In the genomic region with DNA sequence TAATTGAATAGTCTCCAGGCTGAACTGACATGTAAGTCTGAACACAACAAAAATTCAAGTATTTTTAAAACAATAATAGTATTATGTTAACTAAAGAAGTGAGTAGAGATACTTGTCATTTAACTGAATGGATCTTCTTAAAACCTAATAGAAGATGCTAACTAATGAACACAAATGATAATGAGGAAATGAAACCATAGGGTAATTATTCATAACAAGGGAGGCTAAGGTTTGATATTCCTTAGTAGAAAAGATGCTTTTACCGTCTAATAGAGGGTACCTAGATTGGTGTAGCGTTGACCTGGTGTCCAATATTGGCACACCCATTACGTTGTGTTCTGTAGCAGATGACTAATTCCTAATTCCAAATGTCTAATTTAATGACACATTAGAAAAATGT, we compare ENCODE assay signal across 25 cellular contexts.
"Had no signal": no experiment of that assay in that cellular context is flagged by ENCODE, and none has a peak within 500 bp of the region (broad histone marks: within the 10 kb centered on the region; RNA-seq: fewer than 3 reads in every experiment).

No MANE protein-coding gene starts in this region.

- H3K27ac Mint-ChIP-seq: endodermal cell; natural killer cell treated with Interleukin-12 subunit alpha and Interleukin-12 subunit beta and Interleukin-15 and Interleukin-18, amount 100 ng/mL, for 72 hours; stimulated activated memory B cell treated with anti-CD40 and anti-IgM and Interleukin-4, amounts not matched to agents 10 μg/mL and 1 μg/mL and 100 μg/mL, for 72 hours; stimulated activated naive CD8-positive, alpha-beta T cell treated with anti-CD3 and anti-CD28 coated beads, Interleukin-15, Interleukin-2, amounts not matched to agents 100 ng/mL and 50 ng/mL, for 24 hours had no signal

- H3K27ac ChIP-seq: colonic mucosa, gastrocnemius medialis, left ventricle myocardium inferior, lower lobe of right lung, pancreas, prostate gland, right lobe of liver, testis, upper lobe of right lung, vagina had no signal

- H3K27me3 Mint-ChIP-seq: natural killer cell treated with Interleukin-12 subunit alpha and Interleukin-12 subunit beta and Interleukin-15 and Interleukin-18, amount 100 ng/mL, for 72 hours; stimulated activated memory B cell treated with anti-CD40 and anti-IgM and Interleukin-4, amounts not matched to agents 10 μg/mL and 1 μg/mL and 100 μg/mL, for 72 hours; stimulated activated naive CD8-positive, alpha-beta T cell treated with anti-CD3 and anti-CD28 coated beads, Interleukin-15, Interleukin-2, amounts not matched to agents 100 ng/mL and 50 ng/mL, for 24 hours had no signal

- H3K9me3 Mint-ChIP-seq: endodermal cell; natural killer cell treated with Interleukin-12 subunit alpha and Interleukin-12 subunit beta and Interleukin-15 and Interleukin-18, amount 100 ng/mL, for 72 hours; stimulated activated memory B cell treated with anti-CD40 and anti-IgM and Interleukin-4, amounts not matched to agents 10 μg/mL and 1 μg/mL and 100 μg/mL, for 72 hours; stimulated activated naive CD8-positive, alpha-beta T cell treated with anti-CD3 and anti-CD28 coated beads, Interleukin-15, Interleukin-2, amounts not matched to agents 100 ng/mL and 50 ng/mL, for 24 hours had no signal

- H3K36me3 Mint-ChIP-seq: natural killer cell treated with Interleukin-12 subunit alpha and Interleukin-12 subunit beta and Interleukin-15 and Interleukin-18, amount 100 ng/mL, for 72 hours; stimulated activated memory B cell treated with anti-CD40 and anti-IgM and Interleukin-4, amounts not matched to agents 10 μg/mL and 1 μg/mL and 100 μg/mL, for 72 hours had no signal

- H3K36me3 ChIP-seq: colonic mucosa, gastrocnemius medialis, heart right ventricle, left ventricle myocardium inferior, lower lobe of right lung, pancreas, prostate gland, right lobe of liver, spleen, tibial nerve, upper lobe of right lung, vagina had no signal

- DNase-seq: colonic mucosa; dermis blood vessel endothelial cell; endodermal cell; gastrocnemius medialis; heart right ventricle; islet precursor cell; left ventricle myocardium inferior; lower lobe of right lung; mesenchymal stem cell; midbrain; occipital lobe; pancreas; right lobe of liver; spleen; stimulated activated CD4-positive, alpha-beta T cell treated with anti-CD3 and anti-CD28 coated beads, Interleukin-15, amount 100 ng/mL, for 24 hours; stimulated activated CD4-positive, alpha-beta T cell treated with anti-CD3 and anti-CD28 coated beads, Interleukin-1b, Interleukin-23, amount 100 ng/mL, for 48 hours; stimulated activated CD4-positive, alpha-beta T cell treated with anti-CD3 and anti-CD28 coated beads, Interleukin-4, amount 100 ng/mL, for 24 hours; testis; upper lobe of right lung had no signal

- ATAC-seq: gastrocnemius medialis; heart right ventricle; lower lobe of right lung; natural killer cell treated with Interleukin-12 subunit alpha and Interleukin-12 subunit beta and Interleukin-15 and Interleukin-18, amount 100 ng/mL, for 72 hours; pancreas; right lobe of liver; stimulated activated memory B cell treated with anti-CD40 and anti-IgM and Interleukin-4, amounts not matched to agents 10 μg/mL and 1 μg/mL and 100 μg/mL, for 72 hours; upper lobe of right lung had no signal

- H3K4me3 Mint-ChIP-seq: endodermal cell; natural killer cell treated with Interleukin-12 subunit alpha and Interleukin-12 subunit beta and Interleukin-15 and Interleukin-18, amount 100 ng/mL, for 72 hours; stimulated activated memory B cell treated with anti-CD40 and anti-IgM and Interleukin-4, amounts not matched to agents 10 μg/mL and 1 μg/mL and 100 μg/mL, for 72 hours; stimulated activated naive CD8-positive, alpha-beta T cell treated with anti-CD3 and anti-CD28 coated beads, Interleukin-15, Interleukin-2, amounts not matched to agents 100 ng/mL and 50 ng/mL, for 24 hours had no signal

- H3K4me3 ChIP-seq: colonic mucosa, gastrocnemius medialis, heart right ventricle, left ventricle myocardium inferior, lower lobe of right lung, pancreas, prostate gland, right lobe of liver, spleen, testis, tibial nerve, upper lobe of right lung, vagina had no signal

- H3K9me3 ChIP-seq: colonic mucosa, gastrocnemius medialis, heart right ventricle, left ventricle myocardium inferior, lower lobe of right lung, pancreas, prostate gland, right lobe of liver, spleen, testis, tibial nerve, upper lobe of right lung, vagina had no signal

- H3K27me3 ChIP-seq: colonic mucosa, gastrocnemius medialis, heart right ventricle, pancreas, right lobe of liver, spleen, testis, tibial nerve, upper lobe of right lung, vagina had no signal

- H3K4me1 ChIP-seq: colonic mucosa, gastrocnemius medialis, prostate gland had no signal

- H3K4me1 Mint-ChIP-seq: stimulated activated memory B cell treated with anti-CD40 and anti-IgM and Interleukin-4, amounts not matched to agents 10 μg/mL and 1 μg/mL and 100 μg/mL, for 72 hours had no signal
